1 cellular context compared by ENCODE assay signal in genomic region chr22:46791201-46791731, GRCh38.
TF ChIP-seq lines count a peak whose summit lies in the region.

No MANE protein-coding gene starts in this region.

TF ChIP-seq in K562, 482 proteins besides CTCF, POLR2A, EP300 and RAD21 (continued from another document):
- no peak for TF ChIP-seq CEBPZ (IDR thresholded peaks at IDR 0.05; ENCODE audit: borderline replicate concordance, low read depth, low read length)
- no peak for TF ChIP-seq FIP1L1 (IDR thresholded peaks at IDR 0.05; ENCODE audit: low read depth, low read length, poor library complexity, severe bottlenecking)
- TF ChIP-seq ZNF212 (CRISPR knock-in tag; IDR thresholded peaks at IDR 0.05) = no peak
- no peak for TF ChIP-seq ZNF316 (IDR thresholded peaks at IDR 0.05)
- TF ChIP-seq, protein P1, sequence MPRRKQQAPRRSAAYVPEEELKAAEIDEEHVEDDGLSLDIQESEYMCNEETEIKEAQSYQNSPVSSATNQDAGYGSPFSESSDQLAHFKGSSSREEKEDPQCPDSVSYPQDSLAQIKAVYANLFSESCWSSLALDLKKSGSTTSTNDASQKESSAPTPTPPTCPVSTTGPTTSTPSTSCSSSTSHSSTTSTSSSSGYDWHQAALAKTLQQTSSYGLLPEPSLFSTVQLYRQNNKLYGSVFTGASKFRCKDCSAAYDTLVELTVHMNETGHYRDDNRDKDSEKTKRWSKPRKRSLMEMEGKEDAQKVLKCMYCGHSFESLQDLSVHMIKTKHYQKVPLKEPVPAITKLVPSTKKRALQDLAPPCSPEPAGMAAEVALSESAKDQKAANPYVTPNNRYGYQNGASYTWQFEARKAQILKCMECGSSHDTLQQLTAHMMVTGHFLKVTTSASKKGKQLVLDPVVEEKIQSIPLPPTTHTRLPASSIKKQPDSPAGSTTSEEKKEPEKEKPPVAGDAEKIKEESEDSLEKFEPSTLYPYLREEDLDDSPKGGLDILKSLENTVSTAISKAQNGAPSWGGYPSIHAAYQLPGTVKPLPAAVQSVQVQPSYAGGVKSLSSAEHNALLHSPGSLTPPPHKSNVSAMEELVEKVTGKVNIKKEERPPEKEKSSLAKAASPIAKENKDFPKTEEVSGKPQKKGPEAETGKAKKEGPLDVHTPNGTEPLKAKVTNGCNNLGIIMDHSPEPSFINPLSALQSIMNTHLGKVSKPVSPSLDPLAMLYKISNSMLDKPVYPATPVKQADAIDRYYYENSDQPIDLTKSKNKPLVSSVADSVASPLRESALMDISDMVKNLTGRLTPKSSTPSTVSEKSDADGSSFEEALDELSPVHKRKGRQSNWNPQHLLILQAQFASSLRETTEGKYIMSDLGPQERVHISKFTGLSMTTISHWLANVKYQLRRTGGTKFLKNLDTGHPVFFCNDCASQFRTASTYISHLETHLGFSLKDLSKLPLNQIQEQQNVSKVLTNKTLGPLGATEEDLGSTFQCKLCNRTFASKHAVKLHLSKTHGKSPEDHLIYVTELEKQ (CRISPR knock-in tag; IDR thresholded peaks at IDR 0.05) = no peak
- TF ChIP-seq, protein P2, sequence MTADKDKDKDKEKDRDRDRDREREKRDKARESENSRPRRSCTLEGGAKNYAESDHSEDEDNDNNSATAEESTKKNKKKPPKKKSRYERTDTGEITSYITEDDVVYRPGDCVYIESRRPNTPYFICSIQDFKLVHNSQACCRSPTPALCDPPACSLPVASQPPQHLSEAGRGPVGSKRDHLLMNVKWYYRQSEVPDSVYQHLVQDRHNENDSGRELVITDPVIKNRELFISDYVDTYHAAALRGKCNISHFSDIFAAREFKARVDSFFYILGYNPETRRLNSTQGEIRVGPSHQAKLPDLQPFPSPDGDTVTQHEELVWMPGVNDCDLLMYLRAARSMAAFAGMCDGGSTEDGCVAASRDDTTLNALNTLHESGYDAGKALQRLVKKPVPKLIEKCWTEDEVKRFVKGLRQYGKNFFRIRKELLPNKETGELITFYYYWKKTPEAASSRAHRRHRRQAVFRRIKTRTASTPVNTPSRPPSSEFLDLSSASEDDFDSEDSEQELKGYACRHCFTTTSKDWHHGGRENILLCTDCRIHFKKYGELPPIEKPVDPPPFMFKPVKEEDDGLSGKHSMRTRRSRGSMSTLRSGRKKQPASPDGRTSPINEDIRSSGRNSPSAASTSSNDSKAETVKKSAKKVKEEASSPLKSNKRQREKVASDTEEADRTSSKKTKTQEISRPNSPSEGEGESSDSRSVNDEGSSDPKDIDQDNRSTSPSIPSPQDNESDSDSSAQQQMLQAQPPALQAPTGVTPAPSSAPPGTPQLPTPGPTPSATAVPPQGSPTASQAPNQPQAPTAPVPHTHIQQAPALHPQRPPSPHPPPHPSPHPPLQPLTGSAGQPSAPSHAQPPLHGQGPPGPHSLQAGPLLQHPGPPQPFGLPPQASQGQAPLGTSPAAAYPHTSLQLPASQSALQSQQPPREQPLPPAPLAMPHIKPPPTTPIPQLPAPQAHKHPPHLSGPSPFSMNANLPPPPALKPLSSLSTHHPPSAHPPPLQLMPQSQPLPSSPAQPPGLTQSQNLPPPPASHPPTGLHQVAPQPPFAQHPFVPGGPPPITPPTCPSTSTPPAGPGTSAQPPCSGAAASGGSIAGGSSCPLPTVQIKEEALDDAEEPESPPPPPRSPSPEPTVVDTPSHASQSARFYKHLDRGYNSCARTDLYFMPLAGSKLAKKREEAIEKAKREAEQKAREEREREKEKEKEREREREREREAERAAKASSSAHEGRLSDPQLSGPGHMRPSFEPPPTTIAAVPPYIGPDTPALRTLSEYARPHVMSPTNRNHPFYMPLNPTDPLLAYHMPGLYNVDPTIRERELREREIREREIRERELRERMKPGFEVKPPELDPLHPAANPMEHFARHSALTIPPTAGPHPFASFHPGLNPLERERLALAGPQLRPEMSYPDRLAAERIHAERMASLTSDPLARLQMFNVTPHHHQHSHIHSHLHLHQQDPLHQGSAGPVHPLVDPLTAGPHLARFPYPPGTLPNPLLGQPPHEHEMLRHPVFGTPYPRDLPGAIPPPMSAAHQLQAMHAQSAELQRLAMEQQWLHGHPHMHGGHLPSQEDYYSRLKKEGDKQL (CRISPR knock-in tag; IDR thresholded peaks at IDR 0.05; ENCODE audit: borderline replicate concordance) = no peak
- TF ChIP-seq DDX20 (tag; IDR thresholded peaks at IDR 0.05; ENCODE audit: low read depth) = no peak
- TF ChIP-seq, protein P3, sequence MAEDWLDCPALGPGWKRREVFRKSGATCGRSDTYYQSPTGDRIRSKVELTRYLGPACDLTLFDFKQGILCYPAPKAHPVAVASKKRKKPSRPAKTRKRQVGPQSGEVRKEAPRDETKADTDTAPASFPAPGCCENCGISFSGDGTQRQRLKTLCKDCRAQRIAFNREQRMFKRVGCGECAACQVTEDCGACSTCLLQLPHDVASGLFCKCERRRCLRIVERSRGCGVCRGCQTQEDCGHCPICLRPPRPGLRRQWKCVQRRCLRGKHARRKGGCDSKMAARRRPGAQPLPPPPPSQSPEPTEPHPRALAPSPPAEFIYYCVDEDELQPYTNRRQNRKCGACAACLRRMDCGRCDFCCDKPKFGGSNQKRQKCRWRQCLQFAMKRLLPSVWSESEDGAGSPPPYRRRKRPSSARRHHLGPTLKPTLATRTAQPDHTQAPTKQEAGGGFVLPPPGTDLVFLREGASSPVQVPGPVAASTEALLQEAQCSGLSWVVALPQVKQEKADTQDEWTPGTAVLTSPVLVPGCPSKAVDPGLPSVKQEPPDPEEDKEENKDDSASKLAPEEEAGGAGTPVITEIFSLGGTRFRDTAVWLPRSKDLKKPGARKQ (CRISPR knock-in tag; IDR thresholded peaks at IDR 0.05) = no peak
- peak; percentile 31; the same call in 1 of the 2 replicates for TF ChIP-seq JUND (IDR thresholded peaks at IDR 0.05; ENCODE audit: borderline replicate concordance, low read depth, low read length)
- no peak for TF ChIP-seq JUND (tag; IDR thresholded peaks at IDR 0.05; ENCODE audit: borderline replicate concordance, low read depth, low read length)
- peak; percentile 51 for TF ChIP-seq ATF3 (IDR thresholded peaks at IDR 0.05)
- no peak for TF ChIP-seq ATF3 (CRISPR knock-in tag; conservative IDR thresholded peaks at IDR 0.05)
- no peak for TF ChIP-seq HSF4 (CRISPR knock-in tag; IDR thresholded peaks at IDR 0.05; ENCODE audit: borderline replicate concordance)
- no peak for TF ChIP-seq MTA3 (IDR thresholded peaks at IDR 0.05; ENCODE audit: borderline replicate concordance)
- TF ChIP-seq ZNF444 (CRISPR knock-in tag; IDR thresholded peaks at IDR 0.05) = no peak
- TF ChIP-seq RBM22 (IDR thresholded peaks at IDR 0.05; ENCODE audit: low read depth, low read length, poor library complexity, severe bottlenecking) = no peak
- no peak for TF ChIP-seq LCOR (CRISPR knock-in tag; IDR thresholded peaks at IDR 0.05)
